ENCODE assay signal across 20 cellular contexts in the genomic region with DNA sequence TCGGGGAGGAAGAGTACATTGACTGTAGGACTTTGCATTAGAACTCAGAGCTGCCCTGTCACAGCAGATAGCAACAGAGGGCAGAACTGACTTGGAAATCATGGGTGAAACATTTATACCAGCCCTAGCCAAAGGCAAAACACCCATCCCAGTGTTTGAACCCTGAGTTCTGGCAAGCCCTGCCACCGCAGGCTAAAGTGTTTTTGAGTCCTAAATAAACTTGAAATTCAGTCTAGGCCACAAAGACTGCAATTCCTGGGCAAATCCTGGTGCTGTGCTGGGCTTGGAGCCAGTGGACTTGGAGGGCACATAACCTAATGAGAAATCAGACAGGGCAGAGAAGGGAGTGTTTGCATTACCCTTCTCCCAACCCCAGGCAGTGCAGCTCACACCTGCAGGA.
"Had no signal": no experiment of that assay in that cellular context is flagged by ENCODE, and none has a peak within 500 bp of the region (broad histone marks: within the 10 kb centered on the region; RNA-seq: fewer than 3 reads in every experiment).

No MANE protein-coding gene starts in this region.

- H3K4me3 Mint-ChIP-seq: effector memory CD8-positive, alpha-beta T cell; immature natural killer cell; naive thymus-derived CD8-positive, alpha-beta T cell; neural crest cell; stimulated activated effector memory CD8-positive, alpha-beta T cell treated with anti-CD3 and anti-CD28 coated beads, Interleukin-12 subunit alpha, Interleukin-12 subunit beta, amount 100 ng/mL, for 72 hours had no signal

- H3K4me3 ChIP-seq: esophagus squamous epithelium, gastroesophageal sphincter, left ventricle myocardium inferior, ovary, right atrium auricular region, smooth muscle cell, suprapubic skin, thyroid gland, upper lobe of left lung, uterus had no signal

- H3K9me3 ChIP-seq: esophagus squamous epithelium, gastroesophageal sphincter, ovary, right atrium auricular region, suprapubic skin, thyroid gland, upper lobe of left lung, uterus had no signal

- H3K36me3 ChIP-seq: esophagus squamous epithelium, gastroesophageal sphincter, left ventricle myocardium inferior, ovary, right atrium auricular region, suprapubic skin, thyroid gland, upper lobe of left lung, uterus had no signal

- H3K27me3 Mint-ChIP-seq: effector memory CD8-positive, alpha-beta T cell; naive thymus-derived CD8-positive, alpha-beta T cell had no signal

- DNase-seq: effector memory CD8-positive, alpha-beta T cell; esophagus squamous epithelium; foreskin fibroblast; immature natural killer cell; left ventricle myocardium inferior; naive thymus-derived CD8-positive, alpha-beta T cell; ovary; stimulated activated CD4-positive, alpha-beta T cell treated with anti-CD3 and anti-CD28 coated beads, Interleukin-4, amount 100 ng/mL, for 1 hour; stimulated activated CD8-positive, alpha-beta memory T cell treated with anti-CD3 and anti-CD28 coated beads, Interleukin-4, amount 100 ng/mL, for 48 hours; stimulated activated naive CD8-positive, alpha-beta T cell treated with anti-CD3 and anti-CD28 coated beads, Interleukin-15, Interleukin-2, amounts not matched to agents 100 U/mL and 50 U/mL, for 24 hours; thyroid gland; upper lobe of left lung; uterus had no signal

- H3K27ac ChIP-seq: esophagus squamous epithelium, gastroesophageal sphincter, left ventricle myocardium inferior, ovary, right atrium auricular region, suprapubic skin, thyroid gland, upper lobe of left lung, uterus had no signal

- H3K27ac Mint-ChIP-seq: effector memory CD8-positive, alpha-beta T cell; immature natural killer cell; naive thymus-derived CD8-positive, alpha-beta T cell; stimulated activated effector memory CD8-positive, alpha-beta T cell treated with anti-CD3 and anti-CD28 coated beads, Interleukin-12 subunit alpha, Interleukin-12 subunit beta, amount 100 ng/mL, for 72 hours had no signal

- H3K27me3 ChIP-seq: esophagus squamous epithelium, gastroesophageal sphincter, ovary, right atrium auricular region, suprapubic skin, thyroid gland, upper lobe of left lung, uterus had no signal

- H3K4me1 ChIP-seq: esophagus squamous epithelium, gastroesophageal sphincter, left ventricle myocardium inferior, right atrium auricular region, suprapubic skin, thyroid gland, upper lobe of left lung, uterus had no signal

- H3K4me1 Mint-ChIP-seq: immature natural killer cell; naive thymus-derived CD8-positive, alpha-beta T cell; stimulated activated effector memory CD8-positive, alpha-beta T cell treated with anti-CD3 and anti-CD28 coated beads, Interleukin-12 subunit alpha, Interleukin-12 subunit beta, amount 100 ng/mL, for 72 hours had no signal

- H3K9me3 Mint-ChIP-seq: neural crest cell had no signal

- H3K36me3 Mint-ChIP-seq: immature natural killer cell; stimulated activated effector memory CD8-positive, alpha-beta T cell treated with anti-CD3 and anti-CD28 coated beads, Interleukin-12 subunit alpha, Interleukin-12 subunit beta, amount 100 ng/mL, for 72 hours had no signal

- FAIRE-seq: keratinocyte had no signal

- ATAC-seq: effector memory CD8-positive, alpha-beta T cell; gastroesophageal sphincter; naive thymus-derived CD8-positive, alpha-beta T cell; stimulated activated effector memory CD8-positive, alpha-beta T cell treated with anti-CD3 and anti-CD28 coated beads, Interleukin-12 subunit alpha, Interleukin-12 subunit beta, amount 100 ng/mL, for 72 hours; stimulated activated naive CD8-positive, alpha-beta T cell treated with anti-CD3 and anti-CD28 coated beads, Interleukin-15, Interleukin-2, amounts not matched to agents 100 U/mL and 50 U/mL, for 24 hours had no signal

- H3K4me2 ChIP-seq: smooth muscle cell had no signal
